ENCODE assay signal across 19 cellular contexts in the genomic region with DNA sequence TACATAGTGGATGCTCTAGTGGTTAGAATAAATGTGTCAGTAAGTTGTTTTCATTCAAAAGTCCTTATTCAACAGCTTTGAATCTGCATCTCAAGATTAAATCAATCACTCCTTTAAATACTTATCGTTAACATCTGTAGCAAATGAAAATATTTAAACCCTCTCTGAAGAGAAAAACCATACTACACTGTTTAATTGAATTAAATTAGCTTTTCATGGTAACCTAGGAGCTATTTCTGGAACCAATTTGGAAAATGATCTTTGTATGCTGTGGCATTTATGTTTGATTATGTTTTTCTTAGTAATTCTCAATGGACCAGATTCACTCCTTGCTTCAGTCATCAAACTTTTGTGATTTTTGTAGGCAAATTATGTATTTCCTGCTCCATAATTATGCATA. TPM values are rescaled to one million over a fixed set of nuclear protein-coding genes. Genes with fewer than 3 reads are reported as not detected.
A peak's percentile ranks its signal among the peaks of the same experiment; 100 is the strongest.
DNase-seq lines count a peak whose midpoint lies in the region; ATAC-seq and TF ChIP-seq lines count a peak whose summit lies in the region.
"Had no signal": no experiment of that assay in that cellular context is flagged by ENCODE, and none has a peak within 500 bp of the region (broad histone marks: within the 10 kb centered on the region; RNA-seq: fewer than 3 reads in every experiment).

No MANE protein-coding gene starts in this region.

- TF ChIP-seq EP300 in SK-N-SH (IDR thresholded peaks at IDR 0.05; ENCODE audit: borderline replicate concordance in 1 of 2, low read depth in 1 of 2, low read length in 1 of 2): peak in 1 of 2 experiments; percentile 48; a peak in 1 of 4 replicates

- WGBS in SK-N-SH (ENCODE audit: low lambda C conversion rate): 23% methylated on average over 1 of the region's 1 CpG

- H2AFZ ChIP-seq in HCT116 (ENCODE audit: low read depth, low read length, poor library complexity, severe bottlenecking) (peak overlapping the region; percentile 32), PC-3 (ENCODE audit: low read length) (no peak overlapping the region), SK-N-SH (ENCODE audit: low read depth) (no peak overlapping the region)
- H2AFZ ChIP-seq: GM23338 had no signal

- H3K79me2 ChIP-seq in HCT116 (ENCODE audit: insufficient read depth, low read length) (no peaks in the 10 kb centered on the region), PC-3 (ENCODE audit: low read length) (peaks cover 33% of the 10 kb centered on the region), SK-N-SH (ENCODE audit: insufficient read depth) (no peaks in the 10 kb centered on the region)

- TF ChIP-seq CTCF in HCT116 (IDR thresholded peaks at IDR 0.05 in 2 of 3, conservative IDR thresholded peaks at IDR 0.05 in 1 of 3; ENCODE audit: borderline replicate concordance in 1 of 3, insufficient read depth in 1 of 3, low read depth in 2 of 3, low read length in 2 of 3) (no peak), PC-3 (conservative IDR thresholded peaks at IDR 0.05; ENCODE audit: low read depth, low read length) (no peak), SK-N-SH (IDR thresholded peaks at IDR 0.05) (no peak)

- no peak overlapping the region for H3K4me3 ChIP-seq in HCT116 (replicated peaks in 1 of 2; ENCODE audit: low read depth in 1 of 2, low read length in 2 of 2)
- H3K4me3 ChIP-seq in PC-3 (ENCODE audit: low read length): no peak overlapping the region
- H3K4me3 ChIP-seq in SK-N-SH (ENCODE audit: low read depth in 2 of 2, low read length in 1 of 2): no peak overlapping the region
- H3K4me3 ChIP-seq: BLaER1 treated with 17β-estradiol and CSF1 and Interleukin-3, amounts not matched to agents 10 nM and 100 nM; GM23338 had no signal

- H3K36me3 ChIP-seq in HCT116 (ENCODE audit: control insufficient read depth in 1 of 2, insufficient read depth in 2 of 2, low read length in 2 of 2): no peaks in the 10 kb centered on the region
- no peaks in the 10 kb centered on the region for H3K36me3 ChIP-seq in PC-3 (ENCODE audit: low read depth, low read length)
- H3K36me3 ChIP-seq in SK-N-SH (replicated peaks in 1 of 2; ENCODE audit: control insufficient read depth in 1 of 2, insufficient read depth in 2 of 2, low read length in 1 of 2): no peaks in the 10 kb centered on the region
- H3K36me3 ChIP-seq: BE2C; BLaER1 treated with 17β-estradiol and CSF1 and Interleukin-3, amounts not matched to agents 10 nM and 100 nM had no signal

- TF ChIP-seq POLR2A in HCT116 (IDR thresholded peaks at IDR 0.05; ENCODE audit: borderline replicate concordance, extremely low read depth, insufficient read depth, insufficient read length): no peak

- H3K4me2 ChIP-seq in HCT116 (ENCODE audit: low read length) (no peak overlapping the region), PC-3 (ENCODE audit: low read length) (peak overlapping the region; percentile 61; the same call in 1 of the 2 replicates), SK-N-SH (no peak overlapping the region)
- H3K4me2 ChIP-seq: BLaER1 treated with 17β-estradiol and CSF1 and Interleukin-3, amounts not matched to agents 10 nM and 100 nM; GM23338 had no signal

- intact Hi-C loops in HCT116 (cut with micrococcal nuclease): no loop called here
- intact Hi-C loops in PC-3 (cut with micrococcal nuclease): no loop called here

- RAD21 ChIA-PET in HCT116 (lab: Charles Lee; ENCODE audit: low non-redundant PET in 1 of 2, low total read pairs in 2 of 2, uncharacterized antibody in 2 of 2, unreplicated experiment in 2 of 2): no interaction called here

- H3K4me1 ChIP-seq in HCT116 (ENCODE audit: control insufficient read depth in 1 of 2, insufficient read depth in 2 of 2, low read length in 2 of 2) (peaks cover 0 to 4% of the 10 kb centered on the region in 2 experiments; a peak in 2 of 4 replicates), PC-3 (ENCODE audit: insufficient read depth, low read length) (peaks cover 33% of the 10 kb centered on the region), SK-N-SH (ENCODE audit: control insufficient read depth in 1 of 2, insufficient read depth in 2 of 2, low read depth in 1 of 2, low read length in 1 of 2) (peaks cover 0 to 18% of the 10 kb centered on the region in 2 experiments; a peak in 2 of 4 replicates)
- H3K4me1 ChIP-seq: BLaER1 treated with 17β-estradiol and CSF1 and Interleukin-3, amounts not matched to agents 10 nM and 100 nM had no signal

- H3K9me3 ChIP-seq in HCT116 (ENCODE audit: control insufficient read depth in 1 of 2, insufficient read depth in 1 of 2, low read depth in 1 of 2, low read length in 2 of 2) (no peaks in the 10 kb centered on the region), PC-3 (ENCODE audit: low read length) (no peaks in the 10 kb centered on the region), SK-N-SH (no peaks in the 10 kb centered on the region)
- H3K9me3 ChIP-seq: BE2C; BLaER1 treated with 17β-estradiol and CSF1 and Interleukin-3, amounts not matched to agents 10 nM and 100 nM had no signal

- ATAC-seq in HCT116: no peak
- no peak for ATAC-seq in PC-3
- ATAC-seq: GM23338 had no signal

- no peaks in the 10 kb centered on the region for H3K9me2 ChIP-seq in HCT116 (ENCODE audit: insufficient read depth)
- no peaks in the 10 kb centered on the region for H3K9me2 ChIP-seq in PC-3 (replicated peaks; ENCODE audit: low read length)
- no peaks in the 10 kb centered on the region for H3K9me2 ChIP-seq in SK-N-SH

- DNase-seq in HCT116 (ENCODE audit: low read depth, low spot score) (no peak), PC-3 (no peak), SK-N-SH (no peak), fibroblast of peridontal ligament (ENCODE audit: extremely low read depth) (peak; percentile 7), HCEC 1CT (no peak), NCI-H524 treated with DMSO at 0.1 percent for 48 hours (lab: John Stamatoyannopoulos, UW) (no peak), 8988T (no peak)
- DNase-seq: ACHN; AML-193; CD4-positive, alpha-beta T cell; CD8-positive, alpha-beta memory T cell; DMS79; EL; GF-D8; H9 had no signal

- POLR2A ChIA-PET in HCT116 (lab: Charles Lee): no interaction called here
- POLR2A ChIA-PET in PC-3 (lab: Charles Lee; ENCODE audit: unreplicated experiment): no interaction called here
- POLR2A ChIA-PET in SK-N-SH (lab: Yijun Ruan, JAX): no interaction called here

- no peak overlapping the region for H3K9ac ChIP-seq in HCT116 (ENCODE audit: low read length)
- no peak overlapping the region for H3K9ac ChIP-seq in PC-3 (ENCODE audit: low read length)
- no peak overlapping the region for H3K9ac ChIP-seq in SK-N-SH
- H3K9ac ChIP-seq: BLaER1 treated with 17β-estradiol and CSF1 and Interleukin-3, amounts not matched to agents 10 nM and 100 nM had no signal

- H3K27ac ChIP-seq in HCT116 (ENCODE audit: low read depth, low read length): no peak overlapping the region
- peak overlapping the region; percentile 28 for H3K27ac ChIP-seq in PC-3 (ENCODE audit: low read length)
- no peak overlapping the region for H3K27ac ChIP-seq in SK-N-SH (ENCODE audit: low read depth in 2 of 2, low read length in 1 of 2)
- H3K27ac ChIP-seq: BLaER1 treated with 17β-estradiol and CSF1 and Interleukin-3, amounts not matched to agents 10 nM and 100 nM had no signal

- no TSS peak for BruUV-seq in HCT116 (replicated peaks; lab: Mats Ljungman, UMichigan)
- BruUV-seq in PC-3 (replicated peaks; lab: Mats Ljungman, UMichigan): no TSS peak

- TF ChIP-seq RAD21 in HCT116 (IDR thresholded peaks at IDR 0.05; ENCODE audit: low read depth): no peak
- no peak for TF ChIP-seq RAD21 in SK-N-SH (IDR thresholded peaks at IDR 0.05; ENCODE audit: low read length)

- CTCF ChIA-PET in HCT116 (lab: Charles Lee): no interaction called here
- CTCF ChIA-PET in PC-3 (lab: Charles Lee): no interaction called here
- CTCF ChIA-PET in SK-N-SH (lab: Yijun Ruan, JAX): interaction anchor here (0.7 to 1.0 kb wide), 4 partner anchors 9 to 328 kb away, joined by 3 to 6 read pairs (median 3); a partner anchor contains a TSS

- H4K20me1 ChIP-seq in HCT116 (ENCODE audit: insufficient read depth) (no peaks in the 10 kb centered on the region), PC-3 (ENCODE audit: low read length) (no peaks in the 10 kb centered on the region), SK-N-SH (ENCODE audit: insufficient read depth) (no peaks in the 10 kb centered on the region)
- H4K20me1 ChIP-seq: BLaER1 treated with 17β-estradiol and CSF1 and Interleukin-3, amounts not matched to agents 10 nM and 100 nM had no signal

- H3F3A ChIP-seq in PC-3 (ENCODE audit: low read length, unreplicated experiment): no peaks in the 10 kb centered on the region
- no peaks in the 10 kb centered on the region for H3F3A ChIP-seq in SK-N-SH (replicated peaks; ENCODE audit: insufficient read depth)

- H3K27me3 ChIP-seq in HCT116 (ENCODE audit: insufficient read depth, low read length) (no peaks in the 10 kb centered on the region), PC-3 (ENCODE audit: low read length) (no peaks in the 10 kb centered on the region), SK-N-SH (ENCODE audit: insufficient read depth) (no peaks in the 10 kb centered on the region)
- H3K27me3 ChIP-seq: BE2C; BLaER1 treated with 17β-estradiol and CSF1 and Interleukin-3, amounts not matched to agents 10 nM and 100 nM had no signal

TF ChIP-seq in HCT116, 20 proteins besides CTCF, POLR2A, EP300 and RAD21 (continues in another document):
- no peak for TF ChIP-seq SRF (IDR thresholded peaks at IDR 0.05; ENCODE audit: low read depth)
- no peak for TF ChIP-seq SIN3A (IDR thresholded peaks at IDR 0.05; ENCODE audit: low read depth)
- no peak for TF ChIP-seq ZNF274 (IDR thresholded peaks at IDR 0.05; ENCODE audit: low read depth, low read length)
- no peak for TF ChIP-seq YY1 (IDR thresholded peaks at IDR 0.05; ENCODE audit: extremely low read depth, insufficient replicate concordance, low read depth, low read length)
- TF ChIP-seq POLR2AphosphoS5 (IDR thresholded peaks at IDR 0.05; ENCODE audit: low read depth, low read length): no peak
- no peak for TF ChIP-seq SP1 (IDR thresholded peaks at IDR 0.05; ENCODE audit: low read depth)

TF ChIP-seq in SK-N-SH, 30 proteins besides CTCF, POLR2A, EP300 and RAD21:
- TF ChIP-seq GATA2 (CRISPR knock-in tag; IDR thresholded peaks at IDR 0.05) (0 out of 2 replicates have a peak, but pooled peaks have one; percentile 48), RCOR1 (IDR thresholded peaks at IDR 0.05; ENCODE audit: low read length) (peak; percentile 68; the same call in 1 of the 2 replicates), NFIC (IDR thresholded peaks at IDR 0.05; ENCODE audit: borderline replicate concordance) (no peak)

RNA-seq across cellular contexts. Expression of a gene that starts 9.7 kb away (rescaled TPM):
- total RNA-seq in HCT116 (2021; ENCODE audit: unreplicated experiment) (not detected), PC-3 (2014; rRNA removed) (5.0 and 7.1 TPM in 2 replicates)
- not detected in 2 replicates for polyA plus RNA-seq in HCT116 (2012)
- 0.16 and 0.26 TPM in 2 replicates for polyA plus RNA-seq in SK-N-SH (2012; rRNA removed)
- polyA plus RNA-seq in SK-N-SH (2012; cell fraction: cytosol; rRNA removed): 0.24 and 0.30 TPM in 2 replicates
- polyA plus RNA-seq in SK-N-SH (2012; cell fraction: nucleus; rRNA removed): 0.11 and 0.15 TPM in 2 replicates
- total RNA-seq: CD4-positive, alpha-beta T cell; CD8-positive, alpha-beta memory T cell had no signal
- polyA plus RNA-seq: CD14-positive monocyte had no signal
